Comparison of ENCODE assay signal across 29 cellular contexts in genomic region chr1:6091823-6092109, GRCh38.
"Had no signal": no experiment of that assay in that cellular context is flagged by ENCODE, and none has a peak within 500 bp of the region (broad histone marks: within the 10 kb centered on the region; RNA-seq: fewer than 3 reads in every experiment).

No MANE protein-coding gene starts in this region.

- DNase-seq: activated B cell treated with CpG ODN at 0.5 μM for 24 hours; activated CD4-positive, alpha-beta memory T cell treated with anti-CD3 and anti-CD28 coated beads for 36 hours; activated CD4-positive, alpha-beta T cell treated with anti-CD3 and anti-CD28 coated beads, Interleukin-2, amount 10 ng/mL, durations not matched to agents 24 days and 14 days; activated CD8-positive, alpha-beta memory T cell treated with anti-CD3 and anti-CD28 coated beads, Interleukin-2, amount 10 ng/mL, durations not matched to agents 7 days and 5 days; activated CD8-positive, alpha-beta memory T cell treated with anti-CD3 and anti-CD28 coated beads, Interleukin-2, amount 50 U/mL, for 4 hours; activated CD8-positive, alpha-beta T cell treated with anti-CD3 and anti-CD28 coated beads, Interleukin-2, amount 10 ng/mL, durations not matched to agents 7 days and 5 days; activated gamma-delta T cell; activated naive CD4-positive, alpha-beta T cell; activated naive CD4-positive, alpha-beta T cell treated with anti-CD3 and anti-CD28 coated beads, Interleukin-2, amount 10 ng/mL, durations not matched to agents 7 days and 5 days; activated naive CD8-positive, alpha-beta T cell treated with anti-CD3 and anti-CD28 coated beads, Interleukin-2, amount 10 ng/mL, durations not matched to agents 7 days and 5 days; activated T-cell treated with anti-CD3 and anti-CD28 coated beads, Interleukin-2, amount 50 U/mL, for 1 hour; activated T-cell treated with anti-CD3 and anti-CD28 coated beads, Interleukin-2, amount 50 U/mL, for 48 hours; central memory CD4-positive, alpha-beta T cell; cerebellar nuclear complex; colonic mucosa; effector CD8-positive, alpha-beta T cell; esophagus squamous epithelium; foreskin melanocyte; T-helper 1 cell; T-helper 17 cell; T1000; WERI-Rb-1 had no signal

- ATAC-seq: activated CD4-positive, CD25-positive, alpha-beta regulatory T cell treated with anti-CD3 and anti-CD28 coated beads, Interleukin-2, amount 50 U/mL, for 24 hours; activated CD8-positive, alpha-beta memory T cell treated with anti-CD3 and anti-CD28 coated beads, Interleukin-2, amount 10 ng/mL, durations not matched to agents 7 days and 5 days; activated CD8-positive, alpha-beta T cell treated with anti-CD3 and anti-CD28 coated beads, Interleukin-2, amount 10 ng/mL, durations not matched to agents 7 days and 5 days; activated naive CD4-positive, alpha-beta T cell treated with anti-CD3 and anti-CD28 coated beads, Interleukin-2, amount 50 U/mL, for 72 hours; gastroesophageal sphincter; T-helper 17 cell had no signal

- H3K4me1 ChIP-seq: ascending aorta, breast epithelium, colonic mucosa, esophagus squamous epithelium, gastroesophageal sphincter had no signal

- H3K27ac ChIP-seq: ascending aorta, breast epithelium, cardiac muscle cell, colonic mucosa, epithelial cell of prostate, esophagus squamous epithelium, gastroesophageal sphincter, WERI-Rb-1 had no signal

- H3K36me3 ChIP-seq: ascending aorta, breast epithelium, cardiac muscle cell, colonic mucosa, esophagus squamous epithelium had no signal

- H3K9me3 ChIP-seq: ascending aorta, breast epithelium, colonic mucosa, esophagus squamous epithelium, gastroesophageal sphincter had no signal

- H3K4me3 ChIP-seq: ascending aorta, breast epithelium, cardiac muscle cell, colonic mucosa, esophagus squamous epithelium, gastroesophageal sphincter had no signal

- H3K27me3 ChIP-seq: ascending aorta, breast epithelium, cardiac muscle cell, colonic mucosa, esophagus squamous epithelium, gastroesophageal sphincter had no signal
